In the genomic region with DNA sequence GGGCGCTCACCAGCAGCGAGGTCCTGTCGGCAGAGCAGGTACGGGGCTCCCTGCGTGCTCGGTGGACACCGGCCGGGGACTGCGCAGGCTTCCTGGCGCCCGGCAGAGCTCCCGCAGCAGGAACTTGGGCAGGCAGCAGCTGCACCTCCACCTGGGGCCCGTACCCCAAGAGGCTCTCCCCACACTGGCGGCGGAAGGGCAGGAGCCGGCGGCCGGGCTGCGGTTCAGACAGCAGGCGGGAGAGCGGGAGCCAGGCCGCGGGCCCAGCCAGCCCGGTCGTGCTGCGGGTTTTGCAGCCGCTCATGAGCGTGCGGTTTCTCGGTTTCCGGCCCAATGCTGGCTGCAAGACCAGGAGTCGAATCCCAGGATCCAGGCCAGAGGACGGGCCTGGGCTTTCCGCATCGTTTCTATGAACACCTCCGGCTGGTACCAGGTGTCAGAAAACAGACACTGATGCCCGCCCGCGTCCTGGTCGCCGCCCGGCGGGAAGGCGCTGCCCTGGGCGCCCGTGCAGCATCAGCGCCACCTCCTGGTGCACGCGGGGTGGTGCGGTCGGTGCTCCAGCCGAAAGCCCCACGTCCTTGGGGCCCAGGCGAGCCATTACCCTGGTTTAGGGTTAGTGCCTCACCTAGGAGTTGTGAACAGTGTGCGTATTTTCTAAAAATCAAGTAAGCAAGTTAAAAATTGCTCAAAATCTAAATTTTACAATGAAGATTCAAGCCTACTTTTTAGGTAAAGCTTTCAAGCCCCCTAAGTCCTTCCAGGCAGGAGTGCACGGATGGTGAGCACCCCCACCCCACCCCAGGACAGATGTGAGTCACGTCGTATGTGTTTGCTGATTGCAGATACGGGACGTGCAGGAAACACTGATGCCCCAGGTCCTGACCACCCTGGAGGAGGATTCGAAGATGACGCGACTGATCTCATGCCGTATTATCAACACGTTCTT, we compare ENCODE assay signal across 1 cellular context.
TF ChIP-seq lines count a peak whose summit lies in the region.

No MANE protein-coding gene starts in this region.

TF ChIP-seq in HepG2, 621 proteins besides CTCF, POLR2A, EP300 and RAD21 (continued from another document):
- TF ChIP-seq, protein P1, sequence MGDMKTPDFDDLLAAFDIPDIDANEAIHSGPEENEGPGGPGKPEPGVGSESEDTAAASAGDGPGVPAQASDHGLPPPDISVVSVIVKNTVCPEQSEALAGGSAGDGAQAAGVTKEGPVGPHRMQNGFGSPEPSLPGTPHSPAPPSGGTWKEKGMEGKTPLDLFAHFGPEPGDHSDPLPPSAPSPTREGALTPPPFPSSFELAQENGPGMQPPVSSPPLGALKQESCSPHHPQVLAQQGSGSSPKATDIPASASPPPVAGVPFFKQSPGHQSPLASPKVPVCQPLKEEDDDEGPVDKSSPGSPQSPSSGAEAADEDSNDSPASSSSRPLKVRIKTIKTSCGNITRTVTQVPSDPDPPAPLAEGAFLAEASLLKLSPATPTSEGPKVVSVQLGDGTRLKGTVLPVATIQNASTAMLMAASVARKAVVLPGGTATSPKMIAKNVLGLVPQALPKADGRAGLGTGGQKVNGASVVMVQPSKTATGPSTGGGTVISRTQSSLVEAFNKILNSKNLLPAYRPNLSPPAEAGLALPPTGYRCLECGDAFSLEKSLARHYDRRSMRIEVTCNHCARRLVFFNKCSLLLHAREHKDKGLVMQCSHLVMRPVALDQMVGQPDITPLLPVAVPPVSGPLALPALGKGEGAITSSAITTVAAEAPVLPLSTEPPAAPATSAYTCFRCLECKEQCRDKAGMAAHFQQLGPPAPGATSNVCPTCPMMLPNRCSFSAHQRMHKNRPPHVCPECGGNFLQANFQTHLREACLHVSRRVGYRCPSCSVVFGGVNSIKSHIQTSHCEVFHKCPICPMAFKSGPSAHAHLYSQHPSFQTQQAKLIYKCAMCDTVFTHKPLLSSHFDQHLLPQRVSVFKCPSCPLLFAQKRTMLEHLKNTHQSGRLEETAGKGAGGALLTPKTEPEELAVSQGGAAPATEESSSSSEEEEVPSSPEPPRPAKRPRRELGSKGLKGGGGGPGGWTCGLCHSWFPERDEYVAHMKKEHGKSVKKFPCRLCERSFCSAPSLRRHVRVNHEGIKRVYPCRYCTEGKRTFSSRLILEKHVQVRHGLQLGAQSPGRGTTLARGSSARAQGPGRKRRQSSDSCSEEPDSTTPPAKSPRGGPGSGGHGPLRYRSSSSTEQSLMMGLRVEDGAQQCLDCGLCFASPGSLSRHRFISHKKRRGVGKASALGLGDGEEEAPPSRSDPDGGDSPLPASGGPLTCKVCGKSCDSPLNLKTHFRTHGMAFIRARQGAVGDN (CRISPR knock-in tag; IDR thresholded peaks at IDR 0.05) = peak; percentile 30; the same call in 1 of the 2 replicates
- TF ChIP-seq XRCC5 (optimal IDR thresholded peaks at IDR 0.05; ENCODE audit: low read length) = no peak
- TF ChIP-seq SALL2 (CRISPR knock-in tag; IDR thresholded peaks at IDR 0.05) = no peak
- TF ChIP-seq ZNF333 (CRISPR knock-in tag; IDR thresholded peaks at IDR 0.05; ENCODE audit: borderline replicate concordance) = no peak
- TF ChIP-seq NFATC3 (CRISPR knock-in tag; IDR thresholded peaks at IDR 0.05) = no peak
- TF ChIP-seq ZNF589 (CRISPR knock-in tag; conservative IDR thresholded peaks at IDR 0.05) = no peak
- TF ChIP-seq YEATS4 (CRISPR knock-in tag; IDR thresholded peaks at IDR 0.05; ENCODE audit: borderline replicate concordance) = no peak
- no peak for TF ChIP-seq ATF1 (CRISPR knock-in tag; IDR thresholded peaks at IDR 0.05)
- no peak for TF ChIP-seq ZNF44 (CRISPR knock-in tag; IDR thresholded peaks at IDR 0.05)
- no peak for TF ChIP-seq RNF219 (CRISPR knock-in tag; IDR thresholded peaks at IDR 0.05)
- TF ChIP-seq CEBPZ (IDR thresholded peaks at IDR 0.05; ENCODE audit: low read length) = no peak
- TF ChIP-seq, protein P2, sequence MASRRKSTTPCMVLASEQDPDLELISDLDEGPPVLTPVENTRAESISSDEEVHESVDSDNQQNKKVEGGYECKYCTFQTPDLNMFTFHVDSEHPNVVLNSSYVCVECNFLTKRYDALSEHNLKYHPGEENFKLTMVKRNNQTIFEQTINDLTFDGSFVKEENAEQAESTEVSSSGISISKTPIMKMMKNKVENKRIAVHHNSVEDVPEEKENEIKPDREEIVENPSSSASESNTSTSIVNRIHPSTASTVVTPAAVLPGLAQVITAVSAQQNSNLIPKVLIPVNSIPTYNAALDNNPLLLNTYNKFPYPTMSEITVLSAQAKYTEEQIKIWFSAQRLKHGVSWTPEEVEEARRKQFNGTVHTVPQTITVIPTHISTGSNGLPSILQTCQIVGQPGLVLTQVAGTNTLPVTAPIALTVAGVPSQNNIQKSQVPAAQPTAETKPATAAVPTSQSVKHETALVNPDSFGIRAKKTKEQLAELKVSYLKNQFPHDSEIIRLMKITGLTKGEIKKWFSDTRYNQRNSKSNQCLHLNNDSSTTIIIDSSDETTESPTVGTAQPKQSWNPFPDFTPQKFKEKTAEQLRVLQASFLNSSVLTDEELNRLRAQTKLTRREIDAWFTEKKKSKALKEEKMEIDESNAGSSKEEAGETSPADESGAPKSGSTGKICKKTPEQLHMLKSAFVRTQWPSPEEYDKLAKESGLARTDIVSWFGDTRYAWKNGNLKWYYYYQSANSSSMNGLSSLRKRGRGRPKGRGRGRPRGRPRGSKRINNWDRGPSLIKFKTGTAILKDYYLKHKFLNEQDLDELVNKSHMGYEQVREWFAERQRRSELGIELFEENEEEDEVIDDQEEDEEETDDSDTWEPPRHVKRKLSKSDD (CRISPR knock-in tag; IDR thresholded peaks at IDR 0.05; ENCODE audit: low read depth) = 0 out of 2 replicates have a peak, but pooled peaks have one; percentile 46
- TF ChIP-seq ZNF235 (CRISPR knock-in tag; IDR thresholded peaks at IDR 0.05; ENCODE audit: borderline replicate concordance) = no peak
- no peak for TF ChIP-seq PHB2 (IDR thresholded peaks at IDR 0.05; ENCODE audit: partially characterized antibody)
- TF ChIP-seq HNRNPL (IDR thresholded peaks at IDR 0.05; ENCODE audit: low read depth, low read length) = 0 out of 2 replicates have a peak, but pooled peaks have one; percentile 38
- no peak for TF ChIP-seq ELF4 (CRISPR knock-in tag; IDR thresholded peaks at IDR 0.05; ENCODE audit: borderline replicate concordance)
- no peak for TF ChIP-seq SNRNP70 (IDR thresholded peaks at IDR 0.05; ENCODE audit: low read depth, low read length)
- no peak for TF ChIP-seq ZNF629 (CRISPR knock-in tag; conservative IDR thresholded peaks at IDR 0.05)
- peak; percentile 89 for TF ChIP-seq STAG1 (CRISPR knock-in tag; IDR thresholded peaks at IDR 0.05)
- TF ChIP-seq HOXA3 (CRISPR knock-in tag; IDR thresholded peaks at IDR 0.05) = peak; percentile 85
- TF ChIP-seq MED13 (CRISPR knock-in tag; IDR thresholded peaks at IDR 0.05) = no peak
- no peak for TF ChIP-seq TIGD3 (CRISPR knock-in tag; IDR thresholded peaks at IDR 0.05; ENCODE audit: borderline replicate concordance)
- TF ChIP-seq SIX1 (CRISPR knock-in tag; IDR thresholded peaks at IDR 0.05; ENCODE audit: borderline replicate concordance) = no peak
